ENCODE assay signal across 8 cellular contexts in genomic region chr15:67186226-67186649, GRCh38.
DNase-seq lines count a peak whose midpoint lies in the region; TF ChIP-seq lines count a peak whose summit lies in the region.

No MANE protein-coding gene starts in this region.

- TF ChIP-seq CTCF in testis (IDR thresholded peaks at IDR 0.05): no peak

- no peak for TF ChIP-seq POLR2A in testis (IDR thresholded peaks at IDR 0.05)

- H3K4me1 ChIP-seq in testis: peaks cover 30% of the 10 kb centered on the region

- peak overlapping the region; percentile 55 for H3K27ac Mint-ChIP-seq in T-helper 1 cell treated with Interleukin-12 subunit alpha and Interleukin-12 subunit beta and Interleukin-4 antibody, amounts not matched to agents 30 μg/mL and 1 μg/mL, for 36 hours
- H3K27ac Mint-ChIP-seq in activated T-helper 2 cell treated with anti-CD3 and anti-CD28 coated beads, Interferon-gamma antibody, Interleukin-2, Interleukin-4, amounts not matched to agents 10 μg/mL and 5 μg/mL and 100 μg/mL, durations not matched to agents 14 hours and 24 hours and 36 hours: peak overlapping the region; percentile 43

- H3K27ac ChIP-seq in testis: peak overlapping the region; percentile 44 to 88

- no peaks in the 10 kb centered on the region for H3K9me3 ChIP-seq in testis

- H3K4me3 Mint-ChIP-seq in T-helper 1 cell treated with Interleukin-12 subunit alpha and Interleukin-12 subunit beta and Interleukin-4 antibody, amounts not matched to agents 30 μg/mL and 1 μg/mL, for 36 hours: no peak overlapping the region
- H3K4me3 Mint-ChIP-seq in activated T-helper 2 cell treated with anti-CD3 and anti-CD28 coated beads, Interferon-gamma antibody, Interleukin-2, Interleukin-4, amounts not matched to agents 10 μg/mL and 5 μg/mL and 100 μg/mL, durations not matched to agents 14 hours and 24 hours and 36 hours (ENCODE audit: low read depth): no peak overlapping the region

- H3K36me3 Mint-ChIP-seq in T-helper 1 cell treated with Interleukin-12 subunit alpha and Interleukin-12 subunit beta and Interleukin-4 antibody, amounts not matched to agents 30 μg/mL and 1 μg/mL, for 36 hours (ENCODE audit: low read depth): peaks cover 72% of the 10 kb centered on the region
- H3K36me3 Mint-ChIP-seq in activated T-helper 2 cell treated with anti-CD3 and anti-CD28 coated beads, Interferon-gamma antibody, Interleukin-2, Interleukin-4, amounts not matched to agents 10 μg/mL and 5 μg/mL and 100 μg/mL, durations not matched to agents 14 hours and 24 hours and 36 hours (ENCODE audit: low read depth): peaks cover 75% of the 10 kb centered on the region

- no peaks in the 10 kb centered on the region for H3K9me3 Mint-ChIP-seq in T-helper 1 cell treated with Interleukin-12 subunit alpha and Interleukin-12 subunit beta and Interleukin-4 antibody, amounts not matched to agents 30 μg/mL and 1 μg/mL, for 36 hours
- no peaks in the 10 kb centered on the region for H3K9me3 Mint-ChIP-seq in activated T-helper 2 cell treated with anti-CD3 and anti-CD28 coated beads, Interferon-gamma antibody, Interleukin-2, Interleukin-4, amounts not matched to agents 10 μg/mL and 5 μg/mL and 100 μg/mL, durations not matched to agents 14 hours and 24 hours and 36 hours

- 59 to 62% methylated on average over 6 of the region's 6 CpGs for WGBS in testis, 2 donors

- intact Hi-C loops in activated T-helper 2 cell treated with anti-CD3 and anti-CD28 coated beads, Interferon-gamma antibody, Interleukin-2, Interleukin-4, amounts not matched to agents 10 μg/mL and 5 μg/mL and 100 μg/mL, durations not matched to agents 14 hours and 24 hours and 36 hours (cut with micrococcal nuclease): no loop called here
- intact Hi-C loops in testis (cut with DNase I; ENCODE audit: low total_unique reads): no loop called here

- H3K27me3 ChIP-seq in testis: no peaks in the 10 kb centered on the region

- H3K36me3 ChIP-seq in testis (ENCODE audit: low read depth, missing control alignments): no peaks in the 10 kb centered on the region

- H3K4me1 Mint-ChIP-seq in T-helper 1 cell treated with Interleukin-12 subunit alpha and Interleukin-12 subunit beta and Interleukin-4 antibody, amounts not matched to agents 30 μg/mL and 1 μg/mL, for 36 hours (ENCODE audit: low read depth): peaks cover 14% of the 10 kb centered on the region
- H3K4me1 Mint-ChIP-seq in activated T-helper 2 cell treated with anti-CD3 and anti-CD28 coated beads, Interferon-gamma antibody, Interleukin-2, Interleukin-4, amounts not matched to agents 10 μg/mL and 5 μg/mL and 100 μg/mL, durations not matched to agents 14 hours and 24 hours and 36 hours (ENCODE audit: low read depth): peaks cover 9% of the 10 kb centered on the region

- no peaks in the 10 kb centered on the region for H3K27me3 Mint-ChIP-seq in T-helper 1 cell treated with Interleukin-12 subunit alpha and Interleukin-12 subunit beta and Interleukin-4 antibody, amounts not matched to agents 30 μg/mL and 1 μg/mL, for 36 hours (ENCODE audit: low read depth)
- H3K27me3 Mint-ChIP-seq in activated T-helper 2 cell treated with anti-CD3 and anti-CD28 coated beads, Interferon-gamma antibody, Interleukin-2, Interleukin-4, amounts not matched to agents 10 μg/mL and 5 μg/mL and 100 μg/mL, durations not matched to agents 14 hours and 24 hours and 36 hours (ENCODE audit: low read depth): no peaks in the 10 kb centered on the region

- DNase-seq in T-helper 1 cell (no peak), lung microvascular endothelial cell (ENCODE audit: low read depth in 2 of 2) (peak; percentile 40 to 55), testis (peak; percentile 75), NK-92 (lab: John Stamatoyannopoulos, UW; ENCODE audit: unreplicated experiment) (no peak), COLO668 (lab: John Stamatoyannopoulos, UW; ENCODE audit: unreplicated experiment) (no peak), NCI-H1105 treated with DMSO at 0.1 percent for 48 hours (lab: John Stamatoyannopoulos, UW) (no peak)
- no peak for DNase-seq in activated T-helper 2 cell treated with anti-CD3 and anti-CD28 coated beads, Interferon-gamma antibody, Interleukin-2, Interleukin-4, amounts not matched to agents 10 μg/mL and 5 μg/mL and 100 μg/mL, durations not matched to agents 14 hours and 24 hours and 36 hours (ENCODE audit: low spot score)

- H3K4me3 ChIP-seq in testis: no peak overlapping the region

Comparison
In these comparisons a context has a peak if more than half of its experiments do, and no peak if none do; other contexts are left out.
1. DNase-seq: peak in lung microvascular endothelial cell (2 of 2) and testis (single experiment); none in T-helper 1 cell (0 of 5), activated T-helper 2 cell treated with anti-CD3 and anti-CD28 coated beads, Interferon-gamma antibody, Interleukin-2, Interleukin-4, amounts not matched to agents 10 μg/mL and 5 μg/mL and 100 μg/mL, durations not matched to agents 14 hours and 24 hours and 36 hours (single experiment), NK-92 (single experiment), COLO668 (single experiment) and NCI-H1105 treated with DMSO at 0.1 percent for 48 hours (single experiment).